ENCODE assay signal across 8 cellular contexts in genomic region chr3:139629033-139629432, GRCh38. TPM values are rescaled to one million over a fixed set of nuclear protein-coding genes. Genes with fewer than 3 reads are reported as not detected.
DNase-seq lines count a peak whose midpoint lies in the region; ATAC-seq, FAIRE-seq and TF ChIP-seq lines count a peak whose summit lies in the region.

No MANE protein-coding gene starts in this region.

- H3K9me2 ChIP-seq in HCT116 (ENCODE audit: insufficient read depth): no peaks in the 10 kb centered on the region
- H3K9me2 ChIP-seq in hepatocyte (replicated peaks; ENCODE audit: insufficient read depth): no peaks in the 10 kb centered on the region

- ATAC-seq in HCT116: peak; percentile 99

- no peaks in the 10 kb centered on the region for H3K36me3 ChIP-seq in HCT116 (ENCODE audit: control insufficient read depth in 1 of 2, insufficient read depth in 2 of 2, low read length in 2 of 2)
- no peaks in the 10 kb centered on the region for H3K36me3 ChIP-seq in hepatocyte (replicated peaks; ENCODE audit: insufficient read depth, low read depth)

- TF ChIP-seq CTCF in HCT116 (IDR thresholded peaks at IDR 0.05 in 2 of 3, conservative IDR thresholded peaks at IDR 0.05 in 1 of 3; ENCODE audit: borderline replicate concordance in 1 of 3, insufficient read depth in 1 of 3, low read depth in 2 of 3, low read length in 2 of 3) (peak; percentile 46 to 68 (median 64); a peak in 5 of 6 replicates), hepatocyte (IDR thresholded peaks at IDR 0.05; ENCODE audit: poor library complexity) (peak; percentile 23), HFFc6 (IDR thresholded peaks at IDR 0.05) (no peak)

- H3K79me2 ChIP-seq in HCT116 (ENCODE audit: insufficient read depth, low read length) (no peaks in the 10 kb centered on the region), hepatocyte (no peaks in the 10 kb centered on the region)

- no peak overlapping the region for H3K4me3 Mint-ChIP-seq in HFFc6

- H3K9ac ChIP-seq in HCT116 (ENCODE audit: low read length): no peak overlapping the region

- no peaks in the 10 kb centered on the region for H4K20me1 ChIP-seq in HCT116 (ENCODE audit: insufficient read depth)
- H4K20me1 ChIP-seq in hepatocyte (ENCODE audit: insufficient read depth, poor library complexity, severe bottlenecking): no peaks in the 10 kb centered on the region

- no peaks in the 10 kb centered on the region for H3K27me3 ChIP-seq in HCT116 (ENCODE audit: insufficient read depth, low read length)
- H3K27me3 ChIP-seq in hepatocyte: no peaks in the 10 kb centered on the region

- H3K36me3 Mint-ChIP-seq in HFFc6 (ENCODE audit: low read depth): no peaks in the 10 kb centered on the region

- no peak for TF ChIP-seq POLR2A in HCT116 (IDR thresholded peaks at IDR 0.05; ENCODE audit: borderline replicate concordance, extremely low read depth, insufficient read depth, insufficient read length)

- peak; percentile 29 for DNase-seq in SKM-1 treated with dmso at 0.1 percent for 144 hours (lab: John Stamatoyannopoulos, UW; ENCODE audit: unreplicated experiment)
- DNase-seq in SKM-1 (lab: John Stamatoyannopoulos, UW; ENCODE audit: unreplicated experiment): no peak
- DNase-seq in HCT116 (ENCODE audit: low read depth, low spot score): peak; percentile 18
- peak; percentile 34 for DNase-seq in OCI-M1 (lab: John Stamatoyannopoulos, UW)
- no peak for DNase-seq in hepatocyte (ENCODE audit: low spot score)
- DNase-seq in frontal cortex (ENCODE audit: low spot score in 2 of 2): no peak
- no peak for DNase-seq in HFFc6
- no peak for DNase-seq in HCEC 1CT

- no peak overlapping the region for H3K27ac ChIP-seq in HCT116 (ENCODE audit: low read depth, low read length)
- H3K27ac ChIP-seq in hepatocyte: no peak overlapping the region

- no peak overlapping the region for H3K27ac Mint-ChIP-seq in HFFc6

- H3K4me3 ChIP-seq in HCT116 (replicated peaks in 1 of 2; ENCODE audit: low read depth in 1 of 2, low read length in 2 of 2): no peak overlapping the region
- no peak overlapping the region for H3K4me3 ChIP-seq in hepatocyte

- no peak for FAIRE-seq in frontal cortex (lab: Jason Lieb, UNC)

- no peak overlapping the region for H3K4me2 ChIP-seq in HCT116 (ENCODE audit: low read length)
- no peak overlapping the region for H3K4me2 ChIP-seq in hepatocyte

- no peak overlapping the region for H2AFZ ChIP-seq in HCT116 (ENCODE audit: low read depth, low read length, poor library complexity, severe bottlenecking)
- H2AFZ ChIP-seq in hepatocyte: no peak overlapping the region

- no peaks in the 10 kb centered on the region for H3K4me1 Mint-ChIP-seq in HFFc6 (ENCODE audit: low read depth)

- H3K9me3 Mint-ChIP-seq in HFFc6: peaks cover 58% of the 10 kb centered on the region

- BruUV-seq in HCT116 (replicated peaks; lab: Mats Ljungman, UMichigan): no TSS peak

- no peaks in the 10 kb centered on the region for H3K27me3 Mint-ChIP-seq in HFFc6 (ENCODE audit: insufficient read depth)

- WGBS in hepatocyte (ENCODE audit: low lambda C conversion rate, missing lambda C conversion rate): 76% methylated on average over 3 of the region's 3 CpGs

- RAD21 ChIA-PET in HCT116 (lab: Charles Lee; ENCODE audit: low non-redundant PET in 1 of 2, low total read pairs in 2 of 2, uncharacterized antibody in 2 of 2, unreplicated experiment in 2 of 2): no interaction called here

- POLR2A ChIA-PET in HCT116 (lab: Charles Lee): no interaction called here

- intact Hi-C loops in HCT116 (cut with micrococcal nuclease): loop anchor here (2.0 kb wide), 1 partner anchor 202 kb away; no protein-coding TSS in a partner anchor

- CTCF ChIA-PET in HCT116 (lab: Charles Lee): interaction anchor here (1.6 kb wide), 1 partner anchor 53 kb away, joined by 4 read pairs; no protein-coding TSS in a partner anchor

- H3K9me3 ChIP-seq in HCT116 (ENCODE audit: control insufficient read depth in 1 of 2, insufficient read depth in 1 of 2, low read depth in 1 of 2, low read length in 2 of 2): no peaks in the 10 kb centered on the region
- no peaks in the 10 kb centered on the region for H3K9me3 ChIP-seq in hepatocyte (ENCODE audit: low read depth)

- peak; percentile 42; the same call in 1 of the 2 replicates for TF ChIP-seq RAD21 in HCT116 (IDR thresholded peaks at IDR 0.05; ENCODE audit: low read depth)

- H3K4me1 ChIP-seq in HCT116 (ENCODE audit: control insufficient read depth in 1 of 2, insufficient read depth in 2 of 2, low read length in 2 of 2) (peaks cover 0 to 3% of the 10 kb centered on the region in 2 experiments; a peak in 1 of 4 replicates), hepatocyte (ENCODE audit: insufficient read depth) (peaks cover 7% of the 10 kb centered on the region)

TF ChIP-seq in HCT116, 20 proteins besides CTCF, POLR2A, EP300 and RAD21:
- TF ChIP-seq YY1 (IDR thresholded peaks at IDR 0.05; ENCODE audit: extremely low read depth, insufficient replicate concordance, low read depth, low read length) (no peak), CBX3 (IDR thresholded peaks at IDR 0.05; ENCODE audit: low read depth) (no peak), POLR2AphosphoS5 (IDR thresholded peaks at IDR 0.05; ENCODE audit: low read depth, low read length) (no peak), REST (IDR thresholded peaks at IDR 0.05; ENCODE audit: low read depth) (no peak), ZBTB33 (IDR thresholded peaks at IDR 0.05; ENCODE audit: extremely low read depth, insufficient replicate concordance, low read length) (no peak), ELF1 (IDR thresholded peaks at IDR 0.05; ENCODE audit: borderline replicate concordance, low read depth) (no peak), EGR1 (IDR thresholded peaks at IDR 0.05; ENCODE audit: low read depth) (no peak), EZH2phosphoT487 (IDR thresholded peaks at IDR 0.05; ENCODE audit: borderline replicate concordance) (no peak), EZH2 (IDR thresholded peaks at IDR 0.05) (no peak), CEBPB (IDR thresholded peaks at IDR 0.05; ENCODE audit: low read depth) (no peak), ZFX (IDR thresholded peaks at IDR 0.05) (no peak), TCF7L2 (IDR thresholded peaks at IDR 0.05; ENCODE audit: borderline replicate concordance, extremely low read depth, insufficient read depth, insufficient read length) (no peak)
TF ChIP-seq in HCT116: peak in this region for 0.

RNA-seq across cellular contexts. Expression of gene NMNAT3, which starts 48.7 kb away (rescaled TPM):
- total RNA-seq in HCT116 (2021; ENCODE audit: unreplicated experiment) (5.7 TPM), hepatocyte (8.3 and 12.3 TPM in 2 replicates), frontal cortex (6.9 TPM)
- polyA plus RNA-seq in HCT116 (2012): 7.2 and 8.9 TPM in 2 replicates
- polyA plus RNA-seq in hepatocyte: 4.7 and 7.2 TPM in 2 replicates
- total RNA-seq in HFFc6 (2021; fragmentation: NEBNext Ultra II Directional; extraction: Animal tissue kit (Norgen Biotek cat#: 25700)): under 1 TPM in 4 of 6 experiments, not detected in 2; 0.02 to 0.05 (median 0.03) TPM

Comparison
In these comparisons a context has a peak if more than half of its experiments do, and no peak if none do; other contexts are left out.
1. DNase-seq: peak in SKM-1 treated with dmso at 0.1 percent for 144 hours (single experiment), HCT116 (single experiment) and OCI-M1 (single experiment); none in SKM-1 (single experiment), hepatocyte (single experiment), frontal cortex (0 of 2), HFFc6 (single experiment) and HCEC 1CT (single experiment).